Comparison of ENCODE assay signal across 9 cellular contexts in the genomic region with DNA sequence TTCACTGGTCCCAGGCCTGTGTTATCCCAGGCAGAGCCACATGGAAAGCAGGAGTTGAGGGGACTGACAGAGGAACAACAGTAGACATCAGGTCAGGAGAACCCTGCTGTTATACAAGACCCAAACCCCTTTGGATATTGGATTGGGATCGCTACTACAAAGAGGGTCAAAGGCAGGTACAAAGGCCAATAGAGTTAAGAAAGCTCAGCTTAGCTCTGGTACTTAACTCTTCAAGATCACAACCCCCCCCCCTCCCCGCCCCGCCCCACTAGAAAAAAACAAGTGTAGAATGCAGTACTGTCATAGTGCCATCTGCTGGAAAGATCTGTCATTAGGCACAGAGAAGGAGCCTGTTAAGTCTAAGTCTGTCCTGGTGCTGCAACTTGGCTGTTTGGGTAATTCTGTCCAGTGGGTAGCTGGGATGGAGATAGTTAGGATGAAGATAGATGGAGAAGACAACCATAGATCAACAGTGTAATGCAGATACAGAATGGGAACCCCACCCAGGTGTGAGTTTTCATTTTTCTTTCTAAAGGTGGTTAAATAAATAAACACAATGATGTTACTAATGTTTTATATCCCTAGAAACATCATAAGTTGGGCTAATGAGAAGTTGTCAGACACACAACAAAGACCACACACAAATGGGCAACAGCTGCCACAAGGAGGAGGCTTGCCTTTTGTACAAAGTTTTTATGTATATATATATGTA. TPM values are rescaled to one million over a fixed set of nuclear protein-coding genes. Genes with fewer than 3 reads are reported as not detected.
DNase-seq lines count a peak whose midpoint lies in the region; ATAC-seq and TF ChIP-seq lines count a peak whose summit lies in the region.
"Had no signal": no experiment of that assay in that cellular context is flagged by ENCODE, and none has a peak within 500 bp of the region (broad histone marks: within the 10 kb centered on the region; RNA-seq: fewer than 3 reads in every experiment).

No MANE protein-coding gene starts in this region.

- no peak for TF ChIP-seq POLR2A in gastrocnemius medialis (IDR thresholded peaks at IDR 0.05)

- intact Hi-C loops in gastrocnemius medialis (cut with DNase I; ENCODE audit: low total_unique reads) = loop anchor here (1.0 to 2.0 kb wide), 2 partner anchors 28 to 343 kb away; no protein-coding TSS in a partner anchor

- H3K27ac ChIP-seq in hepatocyte = peak overlapping the region; percentile 56
- peak overlapping the region in 1 of 4 donors; percentile 22 for H3K27ac ChIP-seq in gastrocnemius medialis
- H3K27ac ChIP-seq: epithelial cell of prostate had no signal

- H3K27me3 ChIP-seq in hepatocyte (no peaks in the 10 kb centered on the region), gastrocnemius medialis (no peaks in the 10 kb centered on the region)

- peaks cover 3% of the 10 kb centered on the region for H3K79me2 ChIP-seq in hepatocyte

- ATAC-seq in gastrocnemius medialis (peak; percentile 62 to 71), HG02610 (IDR thresholded peaks at IDR 0.05; ENCODE audit: unreplicated experiment) (no peak)

- H3K36me3 ChIP-seq in hepatocyte (replicated peaks; ENCODE audit: insufficient read depth, low read depth) (no peaks in the 10 kb centered on the region), gastrocnemius medialis (peaks cover 3 to 49% of the 10 kb centered on the region in 2 donors)

- in situ Hi-C loops in gastrocnemius medialis (cut with MboI; ENCODE audit: low sequenced_read_pairs in 4 of 4) = no loop called here

- no peaks in the 10 kb centered on the region for H3K9me2 ChIP-seq in hepatocyte (replicated peaks; ENCODE audit: insufficient read depth)

- H3K4me2 ChIP-seq in hepatocyte = no peak overlapping the region

- no peak overlapping the region for H2AFZ ChIP-seq in hepatocyte

- peak; percentile 75 for TF ChIP-seq CTCF in hepatocyte (IDR thresholded peaks at IDR 0.05; ENCODE audit: poor library complexity)
- peak in 4 of 5 experiments; percentile 21 to 56 (median 43) for TF ChIP-seq CTCF in gastrocnemius medialis (IDR thresholded peaks at IDR 0.05 in 4 of 5, conservative IDR thresholded peaks at IDR 0.05 in 1 of 5)

- H3K4me1 ChIP-seq in hepatocyte (ENCODE audit: insufficient read depth) = peaks cover 4% of the 10 kb centered on the region
- H3K4me1 ChIP-seq in gastrocnemius medialis = no peaks in the 10 kb centered on the region

- DNase-seq in stimulated activated CD4-positive, alpha-beta T cell treated with anti-CD3 and anti-CD28 coated beads, Interleukin-2, amount 100 ng/mL, for 4 hours (ENCODE audit: low read depth) = peak; percentile 29
- no peak for DNase-seq in stimulated activated CD4-positive, alpha-beta T cell treated with anti-CD3 and anti-CD28 coated beads, Interleukin-1b, Interleukin-23, amount 100 ng/mL, for 48 hours
- DNase-seq in KG1 (lab: John Stamatoyannopoulos, UW) (peak; percentile 48), RPMI8226 (peak; percentile 72), astrocyte of the hippocampus (ENCODE audit: low read depth, low spot score) (peak; percentile 84), hepatocyte (ENCODE audit: low spot score) (peak; percentile 83), gastrocnemius medialis (no peak)

- 38% methylated on average over 3 of the region's 3 CpGs for WGBS in hepatocyte (ENCODE audit: low lambda C conversion rate, missing lambda C conversion rate)

- H4K20me1 ChIP-seq in hepatocyte (ENCODE audit: insufficient read depth, poor library complexity, severe bottlenecking) = no peaks in the 10 kb centered on the region

- H3K9me3 ChIP-seq in hepatocyte (ENCODE audit: low read depth) = no peaks in the 10 kb centered on the region
- no peaks in the 10 kb centered on the region for H3K9me3 ChIP-seq in gastrocnemius medialis

- H3K4me3 ChIP-seq in hepatocyte (no peak overlapping the region), gastrocnemius medialis (no peak overlapping the region)

RNA-seq across cellular contexts. Expression of gene REM2, which starts 17.2 kb away (rescaled TPM):
- 1.5 and 1.9 TPM in 2 replicates for total RNA-seq in hepatocyte
- polyA plus RNA-seq in hepatocyte = 5.5 and 6.3 TPM in 2 replicates
- total RNA-seq in gastrocnemius medialis = 1 to 10 TPM in 1 of 4 donors, not detected in 3; 1.1 TPM

RNA-seq across cellular contexts. Expression of gene RBM23, which starts 18.7 kb away (rescaled TPM):
- total RNA-seq in hepatocyte = 236 and 749 TPM in 2 replicates
- polyA plus RNA-seq in hepatocyte = 72.9 and 74.1 TPM in 2 replicates
- total RNA-seq in gastrocnemius medialis = 10 to 100 TPM; 37.7 to 83.3 (median 62.1) TPM

RNA-seq across cellular contexts. Expression of gene LRP10, which starts 28.7 kb away (rescaled TPM):
- total RNA-seq in hepatocyte = 34.4 and 56.2 TPM in 2 replicates
- 92.7 and 117 TPM in 2 replicates for polyA plus RNA-seq in hepatocyte
- 100 to 1,000 TPM in 1 of 4 donors, 10 to 100 TPM in 3; 31.1 to 109 (median 60.1) TPM for total RNA-seq in gastrocnemius medialis

RNA-seq across cellular contexts. Expression of gene PRMT5, which starts 28.9 kb away (rescaled TPM):
- total RNA-seq in hepatocyte (38.9 and 52.2 TPM in 2 replicates), gastrocnemius medialis (10 to 100 TPM; 67.2 to 83.2 (median 78.6) TPM)
- 54.1 and 72.3 TPM in 2 replicates for polyA plus RNA-seq in hepatocyte

RNA-seq across cellular contexts. Expression of gene HAUS4, which starts 56.6 kb away (rescaled TPM):
- total RNA-seq in hepatocyte = 34.8 and 46.4 TPM in 2 replicates
- 16.2 and 21.8 TPM in 2 replicates for polyA plus RNA-seq in hepatocyte
- total RNA-seq in gastrocnemius medialis = 10 to 100 TPM; 12.9 to 34.6 (median 17.1) TPM

Comparison
In these comparisons a context has a peak if more than half of its experiments do, and no peak if none do; other contexts are left out.
1. DNase-seq: peak in stimulated activated CD4-positive, alpha-beta T cell treated with anti-CD3 and anti-CD28 coated beads, Interleukin-2, amount 100 ng/mL, for 4 hours (single experiment), KG1 (single experiment), RPMI8226 (single experiment), astrocyte of the hippocampus (single experiment) and hepatocyte (single experiment); none in stimulated activated CD4-positive, alpha-beta T cell treated with anti-CD3 and anti-CD28 coated beads, Interleukin-1b, Interleukin-23, amount 100 ng/mL, for 48 hours (single experiment) and gastrocnemius medialis (0 of 2).